In the genomic region with DNA sequence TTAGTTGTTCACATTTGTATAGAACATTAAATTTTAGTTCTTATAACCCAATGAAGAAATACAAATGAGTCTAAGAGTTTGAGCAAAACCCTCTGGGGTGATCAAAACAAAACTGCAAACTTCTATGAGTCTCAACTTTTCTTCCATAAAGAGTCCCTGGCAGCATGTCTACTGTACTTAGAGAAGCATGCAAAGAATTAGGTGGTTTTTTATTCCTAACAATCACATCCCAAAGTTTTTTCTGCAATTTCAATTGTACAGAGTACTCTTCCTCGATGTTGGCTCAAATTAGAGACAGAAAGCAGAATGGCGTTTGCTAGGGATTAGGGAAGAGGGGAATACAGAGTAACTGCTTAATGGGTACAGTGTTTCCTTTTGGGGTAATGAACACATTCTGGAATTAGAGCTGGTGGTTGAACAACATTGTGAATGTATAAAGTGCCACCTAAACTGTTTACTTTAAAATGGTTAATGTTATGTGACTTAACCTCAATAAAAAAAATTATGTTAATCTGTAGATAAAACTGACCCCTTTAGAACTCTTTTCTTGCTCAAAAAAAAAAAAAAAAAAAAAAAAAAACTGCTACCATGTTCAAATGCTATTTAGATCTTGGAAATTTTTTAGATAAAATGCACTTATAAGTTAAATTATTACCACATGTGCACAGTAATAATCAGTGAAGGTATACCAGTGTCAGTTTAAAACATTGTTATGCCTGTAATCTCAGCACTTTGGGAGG, we compare ENCODE assay signal across 1 cellular context.
TF ChIP-seq lines count a peak whose summit lies in the region.

No MANE protein-coding gene starts in this region.

TF ChIP-seq in HEK293, 187 proteins besides CTCF, POLR2A, EP300 and RAD21 (continued from another document and continues in another):
- TF ChIP-seq, protein P1, sequence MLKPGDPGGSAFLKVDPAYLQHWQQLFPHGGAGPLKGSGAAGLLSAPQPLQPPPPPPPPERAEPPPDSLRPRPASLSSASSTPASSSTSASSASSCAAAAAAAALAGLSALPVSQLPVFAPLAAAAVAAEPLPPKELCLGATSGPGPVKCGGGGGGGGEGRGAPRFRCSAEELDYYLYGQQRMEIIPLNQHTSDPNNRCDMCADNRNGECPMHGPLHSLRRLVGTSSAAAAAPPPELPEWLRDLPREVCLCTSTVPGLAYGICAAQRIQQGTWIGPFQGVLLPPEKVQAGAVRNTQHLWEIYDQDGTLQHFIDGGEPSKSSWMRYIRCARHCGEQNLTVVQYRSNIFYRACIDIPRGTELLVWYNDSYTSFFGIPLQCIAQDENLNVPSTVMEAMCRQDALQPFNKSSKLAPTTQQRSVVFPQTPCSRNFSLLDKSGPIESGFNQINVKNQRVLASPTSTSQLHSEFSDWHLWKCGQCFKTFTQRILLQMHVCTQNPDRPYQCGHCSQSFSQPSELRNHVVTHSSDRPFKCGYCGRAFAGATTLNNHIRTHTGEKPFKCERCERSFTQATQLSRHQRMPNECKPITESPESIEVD (tag by site-specific recombination; IDR thresholded peaks at IDR 0.05) = peak; percentile 33; the same call in 1 of the 2 replicates
- TF ChIP-seq, protein P2, sequence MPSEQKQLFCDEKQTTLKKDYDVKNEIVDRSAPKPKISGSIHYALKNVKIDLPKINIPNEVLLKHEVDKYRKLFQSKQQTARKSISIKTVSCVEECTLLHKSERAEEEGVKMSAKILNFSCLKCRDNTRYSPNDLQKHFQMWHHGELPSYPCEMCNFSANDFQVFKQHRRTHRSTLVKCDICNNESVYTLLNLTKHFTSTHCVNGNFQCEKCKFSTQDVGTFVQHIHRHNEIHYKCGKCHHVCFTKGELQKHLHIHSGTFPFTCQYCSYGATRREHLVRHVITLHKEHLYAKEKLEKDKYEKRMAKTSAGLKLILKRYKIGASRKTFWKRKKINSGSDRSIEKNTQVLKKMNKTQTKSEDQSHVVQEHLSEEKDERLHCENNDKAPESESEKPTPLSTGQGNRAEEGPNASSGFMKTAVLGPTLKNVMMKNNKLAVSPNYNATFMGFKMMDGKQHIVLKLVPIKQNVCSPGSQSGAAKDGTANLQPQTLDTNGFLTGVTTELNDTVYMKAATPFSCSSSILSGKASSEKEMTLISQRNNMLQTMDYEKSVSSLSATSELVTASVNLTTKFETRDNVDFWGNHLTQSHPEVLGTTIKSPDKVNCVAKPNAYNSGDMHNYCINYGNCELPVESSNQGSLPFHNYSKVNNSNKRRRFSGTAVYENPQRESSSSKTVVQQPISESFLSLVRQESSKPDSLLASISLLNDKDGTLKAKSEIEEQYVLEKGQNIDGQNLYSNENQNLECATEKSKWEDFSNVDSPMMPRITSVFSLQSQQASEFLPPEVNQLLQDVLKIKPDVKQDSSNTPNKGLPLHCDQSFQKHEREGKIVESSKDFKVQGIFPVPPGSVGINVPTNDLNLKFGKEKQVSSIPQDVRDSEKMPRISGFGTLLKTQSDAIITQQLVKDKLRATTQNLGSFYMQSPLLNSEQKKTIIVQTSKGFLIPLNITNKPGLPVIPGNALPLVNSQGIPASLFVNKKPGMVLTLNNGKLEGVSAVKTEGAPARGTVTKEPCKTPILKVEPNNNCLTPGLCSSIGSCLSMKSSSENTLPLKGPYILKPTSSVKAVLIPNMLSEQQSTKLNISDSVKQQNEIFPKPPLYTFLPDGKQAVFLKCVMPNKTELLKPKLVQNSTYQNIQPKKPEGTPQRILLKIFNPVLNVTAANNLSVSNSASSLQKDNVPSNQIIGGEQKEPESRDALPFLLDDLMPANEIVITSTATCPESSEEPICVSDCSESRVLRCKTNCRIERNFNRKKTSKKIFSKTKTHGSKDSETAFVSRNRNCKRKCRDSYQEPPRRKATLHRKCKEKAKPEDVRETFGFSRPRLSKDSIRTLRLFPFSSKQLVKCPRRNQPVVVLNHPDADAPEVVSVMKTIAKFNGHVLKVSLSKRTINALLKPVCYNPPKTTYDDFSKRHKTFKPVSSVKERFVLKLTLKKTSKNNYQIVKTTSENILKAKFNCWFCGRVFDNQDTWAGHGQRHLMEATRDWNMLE (tag by site-specific recombination; conservative IDR thresholded peaks at IDR 0.05; ENCODE audit: low read depth) = no peak
- TF ChIP-seq ZBTB1 (tag by site-specific recombination; IDR thresholded peaks at IDR 0.05) = no peak
- TF ChIP-seq ZSCAN30 (tag by site-specific recombination; IDR thresholded peaks at IDR 0.05) = 0 out of 2 replicates have a peak, but pooled peaks have one; percentile 30
- TF ChIP-seq ZNF501 (tag by site-specific recombination; IDR thresholded peaks at IDR 0.05) = no peak
- TF ChIP-seq ZEB2 (tag by site-specific recombination; IDR thresholded peaks at IDR 0.05) = 0 out of 2 replicates have a peak, but pooled peaks have one; percentile 20
- TF ChIP-seq, protein P3, sequence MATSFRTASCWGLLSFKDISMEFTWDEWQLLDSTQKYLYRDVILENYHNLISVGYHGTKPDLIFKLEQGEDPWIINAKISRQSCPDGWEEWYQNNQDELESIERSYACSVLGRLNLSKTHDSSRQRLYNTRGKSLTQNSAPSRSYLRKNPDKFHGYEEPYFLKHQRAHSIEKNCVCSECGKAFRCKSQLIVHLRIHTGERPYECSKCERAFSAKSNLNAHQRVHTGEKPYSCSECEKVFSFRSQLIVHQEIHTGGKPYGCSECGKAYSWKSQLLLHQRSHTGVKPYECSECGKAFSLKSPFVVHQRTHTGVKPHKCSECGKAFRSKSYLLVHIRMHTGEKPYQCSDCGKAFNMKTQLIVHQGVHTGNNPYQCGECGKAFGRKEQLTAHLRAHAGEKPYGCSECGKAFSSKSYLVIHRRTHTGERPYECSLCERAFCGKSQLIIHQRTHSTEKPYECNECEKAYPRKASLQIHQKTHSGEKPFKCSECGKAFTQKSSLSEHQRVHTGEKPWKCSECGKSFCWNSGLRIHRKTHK (tag by site-specific recombination; IDR thresholded peaks at IDR 0.05) = no peak
- TF ChIP-seq ZFHX2 (tag by site-specific recombination; conservative IDR thresholded peaks at IDR 0.05) = no peak
- TF ChIP-seq ZNF510 (tag by site-specific recombination; IDR thresholded peaks at IDR 0.05; ENCODE audit: insufficient replicate concordance) = no peak
- no peak for TF ChIP-seq KLF8 (tag by site-specific recombination; IDR thresholded peaks at IDR 0.05)
- TF ChIP-seq, protein P4, sequence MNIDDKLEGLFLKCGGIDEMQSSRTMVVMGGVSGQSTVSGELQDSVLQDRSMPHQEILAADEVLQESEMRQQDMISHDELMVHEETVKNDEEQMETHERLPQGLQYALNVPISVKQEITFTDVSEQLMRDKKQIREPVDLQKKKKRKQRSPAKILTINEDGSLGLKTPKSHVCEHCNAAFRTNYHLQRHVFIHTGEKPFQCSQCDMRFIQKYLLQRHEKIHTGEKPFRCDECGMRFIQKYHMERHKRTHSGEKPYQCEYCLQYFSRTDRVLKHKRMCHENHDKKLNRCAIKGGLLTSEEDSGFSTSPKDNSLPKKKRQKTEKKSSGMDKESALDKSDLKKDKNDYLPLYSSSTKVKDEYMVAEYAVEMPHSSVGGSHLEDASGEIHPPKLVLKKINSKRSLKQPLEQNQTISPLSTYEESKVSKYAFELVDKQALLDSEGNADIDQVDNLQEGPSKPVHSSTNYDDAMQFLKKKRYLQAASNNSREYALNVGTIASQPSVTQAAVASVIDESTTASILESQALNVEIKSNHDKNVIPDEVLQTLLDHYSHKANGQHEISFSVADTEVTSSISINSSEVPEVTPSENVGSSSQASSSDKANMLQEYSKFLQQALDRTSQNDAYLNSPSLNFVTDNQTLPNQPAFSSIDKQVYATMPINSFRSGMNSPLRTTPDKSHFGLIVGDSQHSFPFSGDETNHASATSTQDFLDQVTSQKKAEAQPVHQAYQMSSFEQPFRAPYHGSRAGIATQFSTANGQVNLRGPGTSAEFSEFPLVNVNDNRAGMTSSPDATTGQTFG (tag by site-specific recombination; IDR thresholded peaks at IDR 0.05; ENCODE audit: borderline replicate concordance) = no peak
- no peak for TF ChIP-seq ZNF585B (tag by site-specific recombination; IDR thresholded peaks at IDR 0.05)
- no peak for TF ChIP-seq ZNF521 (tag by site-specific recombination; IDR thresholded peaks at IDR 0.05)
- no peak for TF ChIP-seq ZNF629 (tag by site-specific recombination; IDR thresholded peaks at IDR 0.05)
- no peak for TF ChIP-seq ZNF561 (tag by site-specific recombination; IDR thresholded peaks at IDR 0.05; ENCODE audit: borderline replicate concordance)
- TF ChIP-seq PRDM1 (tag by site-specific recombination; IDR thresholded peaks at IDR 0.05) = no peak
- TF ChIP-seq, protein P5, sequence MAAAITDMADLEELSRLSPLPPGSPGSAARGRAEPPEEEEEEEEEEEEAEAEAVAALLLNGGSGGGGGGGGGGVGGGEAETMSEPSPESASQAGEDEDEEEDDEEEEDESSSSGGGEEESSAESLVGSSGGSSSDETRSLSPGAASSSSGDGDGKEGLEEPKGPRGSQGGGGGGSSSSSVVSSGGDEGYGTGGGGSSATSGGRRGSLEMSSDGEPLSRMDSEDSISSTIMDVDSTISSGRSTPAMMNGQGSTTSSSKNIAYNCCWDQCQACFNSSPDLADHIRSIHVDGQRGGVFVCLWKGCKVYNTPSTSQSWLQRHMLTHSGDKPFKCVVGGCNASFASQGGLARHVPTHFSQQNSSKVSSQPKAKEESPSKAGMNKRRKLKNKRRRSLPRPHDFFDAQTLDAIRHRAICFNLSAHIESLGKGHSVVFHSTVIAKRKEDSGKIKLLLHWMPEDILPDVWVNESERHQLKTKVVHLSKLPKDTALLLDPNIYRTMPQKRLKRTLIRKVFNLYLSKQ (tag by site-specific recombination; IDR thresholded peaks at IDR 0.05; ENCODE audit: borderline replicate concordance) = no peak
- TF ChIP-seq MZF1 (tag by site-specific recombination; IDR thresholded peaks at IDR 0.05; ENCODE audit: borderline replicate concordance) = peak; percentile 92
- no peak for TF ChIP-seq MEIS1 (CRISPR knock-in tag; IDR thresholded peaks at IDR 0.05; ENCODE audit: borderline replicate concordance)
- no peak for TF ChIP-seq KLF1 (tag by site-specific recombination; IDR thresholded peaks at IDR 0.05)
- peak; percentile 57 for TF ChIP-seq ZBTB17 (tag by site-specific recombination; IDR thresholded peaks at IDR 0.05)
- TF ChIP-seq, protein P6, sequence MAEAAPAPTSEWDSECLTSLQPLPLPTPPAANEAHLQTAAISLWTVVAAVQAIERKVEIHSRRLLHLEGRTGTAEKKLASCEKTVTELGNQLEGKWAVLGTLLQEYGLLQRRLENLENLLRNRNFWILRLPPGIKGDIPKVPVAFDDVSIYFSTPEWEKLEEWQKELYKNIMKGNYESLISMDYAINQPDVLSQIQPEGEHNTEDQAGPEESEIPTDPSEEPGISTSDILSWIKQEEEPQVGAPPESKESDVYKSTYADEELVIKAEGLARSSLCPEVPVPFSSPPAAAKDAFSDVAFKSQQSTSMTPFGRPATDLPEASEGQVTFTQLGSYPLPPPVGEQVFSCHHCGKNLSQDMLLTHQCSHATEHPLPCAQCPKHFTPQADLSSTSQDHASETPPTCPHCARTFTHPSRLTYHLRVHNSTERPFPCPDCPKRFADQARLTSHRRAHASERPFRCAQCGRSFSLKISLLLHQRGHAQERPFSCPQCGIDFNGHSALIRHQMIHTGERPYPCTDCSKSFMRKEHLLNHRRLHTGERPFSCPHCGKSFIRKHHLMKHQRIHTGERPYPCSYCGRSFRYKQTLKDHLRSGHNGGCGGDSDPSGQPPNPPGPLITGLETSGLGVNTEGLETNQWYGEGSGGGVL (tag by site-specific recombination; IDR thresholded peaks at IDR 0.05) = no peak
- no peak for TF ChIP-seq TCF7L2 (IDR thresholded peaks at IDR 0.05; ENCODE audit: borderline replicate concordance, low read depth, low read length)
- no peak for TF ChIP-seq ZNF274 (IDR thresholded peaks at IDR 0.05; ENCODE audit: low read length)
- TF ChIP-seq ZNF274 (tag by site-specific recombination; IDR thresholded peaks at IDR 0.05; ENCODE audit: borderline replicate concordance) = no peak
- no peak for TF ChIP-seq OVOL3 (tag by site-specific recombination; IDR thresholded peaks at IDR 0.05)
- TF ChIP-seq ZNF658 (tag by site-specific recombination; IDR thresholded peaks at IDR 0.05) = no peak
- no peak for TF ChIP-seq KLF16 (tag by site-specific recombination; IDR thresholded peaks at IDR 0.05)
- TF ChIP-seq GLI4 (tag by site-specific recombination; IDR thresholded peaks at IDR 0.05) = no peak
- no peak for TF ChIP-seq ZNF473 (tag by site-specific recombination; IDR thresholded peaks at IDR 0.05)
- TF ChIP-seq SCRT2 (tag by site-specific recombination; IDR thresholded peaks at IDR 0.05) = no peak
- TF ChIP-seq ZNF677 (tag by site-specific recombination; IDR thresholded peaks at IDR 0.05) = no peak
- TF ChIP-seq, protein P7, sequence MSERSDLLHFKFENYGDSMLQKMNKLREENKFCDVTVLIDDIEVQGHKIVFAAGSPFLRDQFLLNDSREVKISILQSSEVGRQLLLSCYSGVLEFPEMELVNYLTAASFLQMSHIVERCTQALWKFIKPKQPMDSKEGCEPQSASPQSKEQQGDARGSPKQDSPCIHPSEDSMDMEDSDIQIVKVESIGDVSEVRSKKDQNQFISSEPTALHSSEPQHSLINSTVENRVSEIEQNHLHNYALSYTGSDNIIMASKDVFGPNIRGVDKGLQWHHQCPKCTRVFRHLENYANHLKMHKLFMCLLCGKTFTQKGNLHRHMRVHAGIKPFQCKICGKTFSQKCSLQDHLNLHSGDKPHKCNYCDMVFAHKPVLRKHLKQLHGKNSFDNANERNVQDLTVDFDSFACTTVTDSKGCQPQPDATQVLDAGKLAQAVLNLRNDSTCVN (tag by site-specific recombination; optimal IDR thresholded peaks at IDR 0.05) = no peak
- TF ChIP-seq, protein P8, sequence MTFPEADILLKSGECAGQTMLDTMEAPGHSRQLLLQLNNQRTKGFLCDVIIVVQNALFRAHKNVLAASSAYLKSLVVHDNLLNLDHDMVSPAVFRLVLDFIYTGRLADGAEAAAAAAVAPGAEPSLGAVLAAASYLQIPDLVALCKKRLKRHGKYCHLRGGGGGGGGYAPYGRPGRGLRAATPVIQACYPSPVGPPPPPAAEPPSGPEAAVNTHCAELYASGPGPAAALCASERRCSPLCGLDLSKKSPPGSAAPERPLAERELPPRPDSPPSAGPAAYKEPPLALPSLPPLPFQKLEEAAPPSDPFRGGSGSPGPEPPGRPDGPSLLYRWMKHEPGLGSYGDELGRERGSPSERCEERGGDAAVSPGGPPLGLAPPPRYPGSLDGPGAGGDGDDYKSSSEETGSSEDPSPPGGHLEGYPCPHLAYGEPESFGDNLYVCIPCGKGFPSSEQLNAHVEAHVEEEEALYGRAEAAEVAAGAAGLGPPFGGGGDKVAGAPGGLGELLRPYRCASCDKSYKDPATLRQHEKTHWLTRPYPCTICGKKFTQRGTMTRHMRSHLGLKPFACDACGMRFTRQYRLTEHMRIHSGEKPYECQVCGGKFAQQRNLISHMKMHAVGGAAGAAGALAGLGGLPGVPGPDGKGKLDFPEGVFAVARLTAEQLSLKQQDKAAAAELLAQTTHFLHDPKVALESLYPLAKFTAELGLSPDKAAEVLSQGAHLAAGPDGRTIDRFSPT (tag by site-specific recombination; IDR thresholded peaks at IDR 0.05) = no peak
- TF ChIP-seq IKZF3 (tag by site-specific recombination; IDR thresholded peaks at IDR 0.05) = peak; percentile 63; the same call in 1 of the 2 replicates
- no peak for TF ChIP-seq BCL11A (tag by site-specific recombination; IDR thresholded peaks at IDR 0.05; ENCODE audit: low read depth)
- TF ChIP-seq ZFP41 (tag by site-specific recombination; IDR thresholded peaks at IDR 0.05; ENCODE audit: borderline replicate concordance) = no peak
- no peak for TF ChIP-seq KLF7 (tag by site-specific recombination; IDR thresholded peaks at IDR 0.05; ENCODE audit: borderline replicate concordance)
- TF ChIP-seq ZNF184 (tag by site-specific recombination; IDR thresholded peaks at IDR 0.05) = no peak
- TF ChIP-seq ZNF121 (tag by site-specific recombination; IDR thresholded peaks at IDR 0.05) = no peak
- no peak for TF ChIP-seq ZNF239 (tag by site-specific recombination; IDR thresholded peaks at IDR 0.05)
- no peak for TF ChIP-seq ZNF157 (tag by site-specific recombination; IDR thresholded peaks at IDR 0.05)
- TF ChIP-seq ZSCAN16 (tag by site-specific recombination; IDR thresholded peaks at IDR 0.05) = no peak
